Comparison of ENCODE assay signal across 1 cellular context in the genomic region with DNA sequence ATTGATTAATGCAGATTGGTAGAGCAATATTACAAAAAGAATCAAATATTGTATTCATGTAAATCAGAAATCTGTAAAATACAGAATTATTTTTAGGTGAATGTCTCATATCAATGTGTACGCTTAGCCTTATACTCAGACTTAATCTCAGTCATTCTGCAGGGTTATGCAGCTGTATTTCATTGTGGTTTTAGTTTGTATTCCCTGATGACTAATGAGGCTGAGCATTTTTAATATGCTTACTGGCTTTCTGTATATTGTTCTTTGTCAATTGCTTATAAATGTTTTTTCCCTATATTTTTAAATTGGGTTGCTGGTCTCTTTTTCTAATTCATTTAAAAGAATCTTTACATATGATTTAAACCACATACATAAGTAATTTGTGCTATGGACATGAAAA.
TF ChIP-seq lines count a peak whose summit lies in the region.

No MANE protein-coding gene starts in this region.

TF ChIP-seq in SK-N-SH treated with all-trans-retinoic acid at 6 μM for 48 hours, 23 proteins besides CTCF, POLR2A, EP300 and RAD21 (continued from another document):
- TF ChIP-seq, protein P1, sequence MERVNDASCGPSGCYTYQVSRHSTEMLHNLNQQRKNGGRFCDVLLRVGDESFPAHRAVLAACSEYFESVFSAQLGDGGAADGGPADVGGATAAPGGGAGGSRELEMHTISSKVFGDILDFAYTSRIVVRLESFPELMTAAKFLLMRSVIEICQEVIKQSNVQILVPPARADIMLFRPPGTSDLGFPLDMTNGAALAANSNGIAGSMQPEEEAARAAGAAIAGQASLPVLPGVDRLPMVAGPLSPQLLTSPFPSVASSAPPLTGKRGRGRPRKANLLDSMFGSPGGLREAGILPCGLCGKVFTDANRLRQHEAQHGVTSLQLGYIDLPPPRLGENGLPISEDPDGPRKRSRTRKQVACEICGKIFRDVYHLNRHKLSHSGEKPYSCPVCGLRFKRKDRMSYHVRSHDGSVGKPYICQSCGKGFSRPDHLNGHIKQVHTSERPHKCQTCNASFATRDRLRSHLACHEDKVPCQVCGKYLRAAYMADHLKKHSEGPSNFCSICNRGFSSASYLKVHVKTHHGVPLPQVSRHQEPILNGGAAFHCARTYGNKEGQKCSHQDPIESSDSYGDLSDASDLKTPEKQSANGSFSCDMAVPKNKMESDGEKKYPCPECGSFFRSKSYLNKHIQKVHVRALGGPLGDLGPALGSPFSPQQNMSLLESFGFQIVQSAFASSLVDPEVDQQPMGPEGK (CRISPR knock-in tag; IDR thresholded peaks at IDR 0.05; ENCODE audit: borderline replicate concordance): no peak
- no peak for TF ChIP-seq CSDC2 (CRISPR knock-in tag; IDR thresholded peaks at IDR 0.05)
- TF ChIP-seq ZC3H10 (CRISPR knock-in tag; IDR thresholded peaks at IDR 0.05): no peak
- no peak for TF ChIP-seq SNAI2 (CRISPR knock-in tag; IDR thresholded peaks at IDR 0.05)
- TF ChIP-seq RARB (CRISPR knock-in tag; IDR thresholded peaks at IDR 0.05): no peak
- TF ChIP-seq ISL1 (CRISPR knock-in tag; IDR thresholded peaks at IDR 0.05): no peak
